ENCODE assay signal across 13 cellular contexts in the genomic region with DNA sequence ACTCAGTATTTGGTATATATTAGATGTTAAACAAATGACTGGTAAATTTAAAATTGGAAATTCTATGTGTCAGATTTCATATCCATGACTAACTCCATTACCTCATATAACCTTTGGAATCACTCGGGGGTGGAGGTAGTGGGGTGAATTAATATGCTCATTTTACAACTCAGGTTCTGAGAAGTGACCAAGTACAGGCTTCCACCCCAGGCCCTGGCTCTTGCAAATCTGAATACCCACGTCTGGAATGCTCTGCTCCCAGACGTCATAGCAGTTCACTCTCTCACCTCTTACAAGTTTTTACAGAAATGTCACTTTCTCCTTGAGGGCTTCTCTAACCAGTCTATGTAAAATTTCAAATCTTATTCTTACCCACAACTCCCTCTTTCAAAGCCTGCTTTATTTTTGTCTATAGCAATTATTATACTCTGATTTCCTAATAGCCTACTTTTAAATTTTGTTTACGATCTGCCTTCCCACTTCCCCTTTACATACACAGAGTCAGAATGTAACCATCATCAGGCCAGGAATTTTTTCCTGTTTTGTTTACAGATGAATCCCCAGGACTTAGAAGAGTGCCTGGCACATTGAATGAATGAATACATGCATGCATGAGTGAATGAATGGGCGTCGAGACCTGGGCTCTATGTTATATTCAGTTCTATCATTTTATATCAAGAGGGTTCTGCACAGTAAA.
DNase-seq lines count a peak whose midpoint lies in the region; ATAC-seq and TF ChIP-seq lines count a peak whose summit lies in the region.
"Had no signal": no experiment of that assay in that cellular context is flagged by ENCODE, and none has a peak within 500 bp of the region (broad histone marks: within the 10 kb centered on the region; RNA-seq: fewer than 3 reads in every experiment).

No MANE protein-coding gene starts in this region.

- ATAC-seq in upper lobe of right lung (no peak), HG02642 (IDR thresholded peaks at IDR 0.05; ENCODE audit: poor library complexity, unreplicated experiment) (no peak), HG03095 (IDR thresholded peaks at IDR 0.05; ENCODE audit: unreplicated experiment) (no peak)
- ATAC-seq: heart right ventricle had no signal

- in situ Hi-C loops in astrocyte of the cerebellum (cut with HindIII; ENCODE audit: low sequenced_read_pairs): loop anchor here (5.0 kb wide), 1 partner anchor 41 kb away; no protein-coding TSS in a partner anchor

- H3K4me1 ChIP-seq in upper lobe of right lung: no peaks in the 10 kb centered on the region
- H3K4me1 ChIP-seq: heart right ventricle had no signal

- intact Hi-C loops in upper lobe of right lung (cut with DNase I): no loop called here

- no peaks in the 10 kb centered on the region for H3K9me3 ChIP-seq in upper lobe of right lung
- H3K9me3 ChIP-seq: heart right ventricle had no signal

- no peaks in the 10 kb centered on the region for H3K27me3 ChIP-seq in kidney epithelial cell (ENCODE audit: control insufficient read depth, insufficient read depth, low read length)
- H3K27me3 ChIP-seq in upper lobe of right lung: peaks cover 11% of the 10 kb centered on the region

- no peak overlapping the region for H3K4me3 ChIP-seq in AG09309 (ENCODE audit: control insufficient read depth, low read depth, low read length)
- no peak overlapping the region for H3K4me3 ChIP-seq in astrocyte of the cerebellum (ENCODE audit: low read depth, low read length)
- H3K4me3 ChIP-seq in kidney epithelial cell (ENCODE audit: low read depth, low read length): no peak overlapping the region
- H3K4me3 ChIP-seq in upper lobe of right lung: no peak overlapping the region
- H3K4me3 ChIP-seq: heart right ventricle had no signal

- H3K36me3 ChIP-seq in kidney epithelial cell (ENCODE audit: control insufficient read depth, insufficient read depth, low read length) (no peaks in the 10 kb centered on the region), upper lobe of right lung (no peaks in the 10 kb centered on the region)
- H3K36me3 ChIP-seq: heart right ventricle had no signal

- TF ChIP-seq CTCF in AG09309 (IDR thresholded peaks at IDR 0.05; ENCODE audit: control insufficient read depth, insufficient read depth, low read depth, low read length, missing control alignments): no peak
- TF ChIP-seq CTCF in astrocyte of the cerebellum (IDR thresholded peaks at IDR 0.05; ENCODE audit: low read depth, low read length, missing control alignments): no peak
- TF ChIP-seq CTCF in kidney epithelial cell (IDR thresholded peaks at IDR 0.05; ENCODE audit: insufficient read depth, low read length, poor library complexity, severe bottlenecking): no peak
- TF ChIP-seq CTCF in upper lobe of right lung (IDR thresholded peaks at IDR 0.05): no peak

- no peak overlapping the region for H3K27ac ChIP-seq in upper lobe of right lung
- H3K27ac ChIP-seq: heart right ventricle had no signal

- DNase-seq in AG09309 (ENCODE audit: low read depth): peak; percentile 93
- peak; percentile 78 for DNase-seq in HS-5 (ENCODE audit: low read depth)
- DNase-seq in astrocyte of the cerebellum (ENCODE audit: low read depth): peak; percentile 93
- peak; percentile 89 for DNase-seq in kidney epithelial cell (ENCODE audit: low read depth)
- DNase-seq in NCI-H510A (lab: John Stamatoyannopoulos, UW): no peak
- DNase-seq in upper lobe of right lung: no peak
- DNase-seq: activated T-cell treated with anti-CD3 and anti-CD28 coated beads for 4 hours; CD8-positive, alpha-beta memory T cell; heart right ventricle; NCI-H1105; stimulated activated CD4-positive, alpha-beta T cell treated with anti-CD3 and anti-CD28 coated beads, Interleukin-12 subunit alpha, Interleukin-12 subunit beta, amount 100 ng/mL, for 4 hours had no signal

Comparison
In these comparisons a context has a peak if more than half of its experiments do, and no peak if none do; other contexts are left out.
1. DNase-seq: peak in AG09309 (single experiment), HS-5 (single experiment), astrocyte of the cerebellum (single experiment) and kidney epithelial cell (single experiment); none in NCI-H510A (single experiment) and upper lobe of right lung (single experiment).